ENCODE assay signal across 14 cellular contexts in the genomic region with DNA sequence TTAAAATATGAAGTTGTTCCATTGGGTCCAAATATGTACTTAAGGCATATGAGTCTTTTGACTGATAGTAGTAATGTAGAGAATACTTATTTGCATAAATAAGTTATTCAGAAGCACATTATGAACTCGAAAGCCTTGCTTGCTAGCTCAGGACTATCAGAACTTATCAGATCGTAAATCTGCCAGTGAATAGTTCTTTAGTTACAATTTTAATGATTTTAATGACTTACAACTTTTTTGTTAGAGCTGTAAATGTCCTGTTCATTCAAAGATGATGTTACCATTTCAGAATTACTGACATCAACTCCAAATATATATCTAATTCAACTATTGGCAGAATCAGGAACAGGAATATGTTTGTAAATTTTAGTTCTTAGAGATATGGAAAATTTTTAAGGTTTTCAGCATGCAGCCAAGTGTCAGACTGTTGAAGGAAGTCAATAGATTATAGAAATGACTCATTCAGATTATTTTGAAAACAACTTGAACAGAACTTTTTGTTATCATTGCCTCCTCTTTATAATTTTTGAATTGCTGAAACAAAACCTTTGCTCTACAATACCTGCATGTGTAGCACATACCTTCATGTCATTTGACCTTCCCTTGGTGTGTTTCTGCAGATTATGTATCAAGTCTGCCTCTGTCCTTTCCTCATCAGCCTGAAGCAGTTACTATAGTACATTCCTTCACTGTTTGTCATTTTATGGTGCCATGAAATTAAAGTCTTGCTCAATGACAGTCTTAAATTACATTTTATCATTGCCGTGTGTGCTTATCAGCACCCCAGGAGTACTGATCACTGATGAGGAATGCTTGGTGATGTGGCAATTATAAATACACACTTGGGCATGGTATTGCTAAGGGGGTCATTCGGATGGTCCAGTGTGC. TPM values are rescaled to one million over a fixed set of nuclear protein-coding genes. Genes with fewer than 3 reads are reported as not detected.
DNase-seq lines count a peak whose midpoint lies in the region; ATAC-seq and TF ChIP-seq lines count a peak whose summit lies in the region.
"Had no signal": no experiment of that assay in that cellular context is flagged by ENCODE, and none has a peak within 500 bp of the region (broad histone marks: within the 10 kb centered on the region; RNA-seq: fewer than 3 reads in every experiment).

No MANE protein-coding gene starts in this region.

- ATAC-seq in T-helper 17 cell (no peak), foreskin keratinocyte (peak; percentile 95)

- WGBS in suprapubic skin = 43% methylated on average over 4 of the region's 4 CpGs

- H3K9me3 ChIP-seq in T-helper 17 cell (ENCODE audit: control insufficient read depth, low read length, poor library complexity, severe bottlenecking) = no peaks in the 10 kb centered on the region
- no peaks in the 10 kb centered on the region for H3K9me3 ChIP-seq in suprapubic skin
- H3K9me3 ChIP-seq: vagina had no signal

- H3K27ac Mint-ChIP-seq in activated naive CD4-positive, alpha-beta T cell treated with anti-CD3 and anti-CD28 coated beads, Interleukin-2, amount 50 U/mL, for 24 hours = no peak overlapping the region
- H3K27ac Mint-ChIP-seq in T-helper 17 cell = peak overlapping the region; percentile 97
- H3K27ac Mint-ChIP-seq in activated CD4-positive, alpha-beta memory T cell treated with anti-CD3 and anti-CD28 coated beads for 36 hours = no peak overlapping the region
- H3K27ac Mint-ChIP-seq: nephron had no signal

- TF ChIP-seq CTCF in foreskin keratinocyte (conservative IDR thresholded peaks at IDR 0.05) (no peak), suprapubic skin (IDR thresholded peaks at IDR 0.05) (no peak)

- intact Hi-C loops in activated CD4-positive, alpha-beta memory T cell treated with anti-CD3 and anti-CD28 coated beads for 36 hours (cut with micrococcal nuclease) = no loop called here

- peaks cover 46% of the 10 kb centered on the region for H3K36me3 Mint-ChIP-seq in activated naive CD4-positive, alpha-beta T cell treated with anti-CD3 and anti-CD28 coated beads, Interleukin-2, amount 50 U/mL, for 24 hours
- H3K36me3 Mint-ChIP-seq in T-helper 17 cell (ENCODE audit: low read depth) = peaks cover 15% of the 10 kb centered on the region
- H3K36me3 Mint-ChIP-seq in activated CD4-positive, alpha-beta memory T cell treated with anti-CD3 and anti-CD28 coated beads for 36 hours = peaks cover 25% of the 10 kb centered on the region

- POLR2A ChIA-PET in activated CD4-positive, alpha-beta memory T cell treated with anti-CD3 and anti-CD28 coated beads for 36 hours (lab: Charles Lee) = no interaction called here

- CTCF ChIA-PET in activated CD4-positive, alpha-beta memory T cell treated with anti-CD3 and anti-CD28 coated beads for 36 hours (lab: Charles Lee) = no interaction called here

- H3K9me3 Mint-ChIP-seq in activated naive CD4-positive, alpha-beta T cell treated with anti-CD3 and anti-CD28 coated beads, Interleukin-2, amount 50 U/mL, for 24 hours = peaks cover 5% of the 10 kb centered on the region
- no peaks in the 10 kb centered on the region for H3K9me3 Mint-ChIP-seq in activated CD4-positive, alpha-beta memory T cell treated with anti-CD3 and anti-CD28 coated beads for 36 hours
- H3K9me3 Mint-ChIP-seq: activated naive CD8-positive, alpha-beta T cell treated with anti-CD3 and anti-CD28 coated beads, Interleukin-2, amount 10 ng/mL, durations not matched to agents 7 days and 5 days; nephron had no signal

- TF ChIP-seq EP300 in suprapubic skin (IDR thresholded peaks at IDR 0.05) = no peak

- peaks cover 78% of the 10 kb centered on the region for H3K4me1 Mint-ChIP-seq in activated naive CD4-positive, alpha-beta T cell treated with anti-CD3 and anti-CD28 coated beads, Interleukin-2, amount 50 U/mL, for 24 hours
- peaks cover 68% of the 10 kb centered on the region for H3K4me1 Mint-ChIP-seq in T-helper 17 cell
- peaks cover 67% of the 10 kb centered on the region for H3K4me1 Mint-ChIP-seq in activated CD4-positive, alpha-beta memory T cell treated with anti-CD3 and anti-CD28 coated beads for 36 hours (ENCODE audit: low read depth)
- H3K4me1 Mint-ChIP-seq: nephron had no signal

- peak overlapping the region; percentile 9 for H3K4me3 Mint-ChIP-seq in activated naive CD4-positive, alpha-beta T cell treated with anti-CD3 and anti-CD28 coated beads, Interleukin-2, amount 50 U/mL, for 24 hours
- no peak overlapping the region for H3K4me3 Mint-ChIP-seq in T-helper 17 cell
- H3K4me3 Mint-ChIP-seq in activated CD4-positive, alpha-beta memory T cell treated with anti-CD3 and anti-CD28 coated beads for 36 hours = no peak overlapping the region
- H3K4me3 Mint-ChIP-seq: activated naive CD8-positive, alpha-beta T cell treated with anti-CD3 and anti-CD28 coated beads, Interleukin-2, amount 10 ng/mL, durations not matched to agents 7 days and 5 days; nephron had no signal

- no peak overlapping the region for H3K4me3 ChIP-seq in suprapubic skin
- H3K4me3 ChIP-seq: BLaER1, vagina had no signal

- DNase-seq in activated naive CD4-positive, alpha-beta T cell (lab: John Stamatoyannopoulos, UW) = no peak
- no peak for DNase-seq in T-helper 17 cell
- peak; percentile 67 to 78 for DNase-seq in foreskin keratinocyte
- DNase-seq in suprapubic skin (ENCODE audit: low spot score in 2 of 2) = no peak
- DNase-seq in activated CD4-positive, alpha-beta memory T cell treated with anti-CD3 and anti-CD28 coated beads for 36 hours = no peak
- no peak for DNase-seq in NOMO-1 treated with dmso at 0.1 percent for 144 hours (lab: John Stamatoyannopoulos, UW; ENCODE audit: unreplicated experiment)
- no peak for DNase-seq in NCI-H345 treated with DMSO at 0.1 percent for 48 hours (lab: John Stamatoyannopoulos, UW; ENCODE audit: unreplicated experiment)
- DNase-seq: activated naive CD8-positive, alpha-beta T cell treated with anti-CD3 and anti-CD28 coated beads, Interleukin-2, amount 10 ng/mL, durations not matched to agents 7 days and 5 days; NCI-H345 had no signal

- H3K36me3 ChIP-seq in suprapubic skin = peaks cover 8% of the 10 kb centered on the region
- H3K36me3 ChIP-seq: vagina had no signal

- H3K4me1 ChIP-seq in foreskin keratinocyte = peaks cover 19% of the 10 kb centered on the region
- H3K4me1 ChIP-seq in suprapubic skin = peaks cover 13% of the 10 kb centered on the region
- H3K4me1 ChIP-seq: vagina had no signal

- H3K27me3 Mint-ChIP-seq in activated naive CD4-positive, alpha-beta T cell treated with anti-CD3 and anti-CD28 coated beads, Interleukin-2, amount 50 U/mL, for 24 hours = no peaks in the 10 kb centered on the region
- H3K27me3 Mint-ChIP-seq in T-helper 17 cell = no peaks in the 10 kb centered on the region
- no peaks in the 10 kb centered on the region for H3K27me3 Mint-ChIP-seq in activated CD4-positive, alpha-beta memory T cell treated with anti-CD3 and anti-CD28 coated beads for 36 hours
- H3K27me3 Mint-ChIP-seq: activated naive CD8-positive, alpha-beta T cell treated with anti-CD3 and anti-CD28 coated beads, Interleukin-2, amount 10 ng/mL, durations not matched to agents 7 days and 5 days had no signal

- H3K27me3 ChIP-seq in foreskin keratinocyte (no peaks in the 10 kb centered on the region), suprapubic skin (no peaks in the 10 kb centered on the region)
- H3K27me3 ChIP-seq: BLaER1, vagina had no signal

- no peak for TF ChIP-seq POLR2A in suprapubic skin (IDR thresholded peaks at IDR 0.05)

- H3K27ac ChIP-seq in foreskin keratinocyte (no peak overlapping the region), suprapubic skin (peak overlapping the region; percentile 59)
- H3K27ac ChIP-seq: BLaER1, HL-60, vagina had no signal

RNA-seq across cellular contexts. Expression of a gene that starts 44.9 kb away (rescaled TPM):
- total RNA-seq in T-helper 17 cell (10 to 100 TPM; 28.3 to 33.5 TPM), foreskin keratinocyte (45.8 and 50.4 TPM in 2 replicates), suprapubic skin (10 to 100 TPM; 11.7 to 24.8 (median 21.6) TPM)
- 14.2 and 20.4 TPM in 2 replicates for polyA plus RNA-seq in foreskin keratinocyte
- 10 to 100 TPM; 17.7 to 19.4 TPM for total RNA-seq in activated CD4-positive, alpha-beta memory T cell treated with anti-CD3 and anti-CD28 coated beads for 36 hours

Comparison
In these comparisons a context has a peak if more than half of its experiments do, and no peak if none do; other contexts are left out.
1. DNase-seq: peak in foreskin keratinocyte (2 of 2); none in activated naive CD4-positive, alpha-beta T cell (0 of 4), T-helper 17 cell (0 of 3), suprapubic skin (0 of 2), activated CD4-positive, alpha-beta memory T cell treated with anti-CD3 and anti-CD28 coated beads for 36 hours (single experiment), NOMO-1 treated with dmso at 0.1 percent for 144 hours (single experiment) and NCI-H345 treated with DMSO at 0.1 percent for 48 hours (single experiment).